ENCODE assay signal across 1 cellular context in genomic region chr14:92575061-92575772, GRCh38.
TF ChIP-seq lines count a peak whose summit lies in the region.

No MANE protein-coding gene starts in this region.

TF ChIP-seq in K562, 482 proteins besides CTCF, POLR2A, EP300 and RAD21 (continued from another document):
- no peak for TF ChIP-seq CLOCK (CRISPR knock-in tag; IDR thresholded peaks at IDR 0.05; ENCODE audit: borderline replicate concordance)
- no peak for TF ChIP-seq E2F6 (IDR thresholded peaks at IDR 0.05; ENCODE audit: borderline replicate concordance in 1 of 2, extremely low read depth in 1 of 2, insufficient read depth in 1 of 2, insufficient read length in 1 of 2, low read depth in 1 of 2, low read length in 1 of 2, poor library complexity in 1 of 2, severe bottlenecking in 1 of 2)
- no peak for TF ChIP-seq CBFA2T2 (conservative IDR thresholded peaks at IDR 0.05)
- TF ChIP-seq MAFF (IDR thresholded peaks at IDR 0.05; ENCODE audit: low read length), result peak; percentile 59; the same call in 1 of the 2 replicates
- no peak for TF ChIP-seq ZNF224 (CRISPR knock-in tag; IDR thresholded peaks at IDR 0.05)
- TF ChIP-seq PYGO2 (tag; IDR thresholded peaks at IDR 0.05), result no peak
- no peak for TF ChIP-seq NONO (IDR thresholded peaks at IDR 0.05; ENCODE audit: low read depth in 2 of 2, low read length in 1 of 2)
- peak; percentile 58 for TF ChIP-seq C11orf30 (IDR thresholded peaks at IDR 0.05; ENCODE audit: low read depth)
- TF ChIP-seq CBX2 (IDR thresholded peaks at IDR 0.05; ENCODE audit: insufficient read depth, low read length, poor library complexity, severe bottlenecking), result no peak
- TF ChIP-seq SP1 (CRISPR knock-in tag; IDR thresholded peaks at IDR 0.05), result peak; percentile 59; the same call in 1 of the 2 replicates
- no peak for TF ChIP-seq ZNF197 (CRISPR knock-in tag; IDR thresholded peaks at IDR 0.05; ENCODE audit: low read depth)
- 0 out of 2 replicates have a peak, but pooled peaks have one; percentile 74 for TF ChIP-seq PTBP1 (IDR thresholded peaks at IDR 0.05; ENCODE audit: low read depth, low read length)
- peak; percentile 77; the same call in 1 of the 2 replicates for TF ChIP-seq POLR2AphosphoS5 (IDR thresholded peaks at IDR 0.05; ENCODE audit: control insufficient read depth, insufficient read depth, low read depth, low read length)
- TF ChIP-seq NFXL1 (CRISPR knock-in tag; IDR thresholded peaks at IDR 0.05), result no peak
- TF ChIP-seq XRCC4 (IDR thresholded peaks at IDR 0.05; ENCODE audit: extremely low read depth, insufficient read depth, insufficient read length), result no peak
- no peak for TF ChIP-seq ZNF324 (CRISPR knock-in tag; IDR thresholded peaks at IDR 0.05)
- 0 out of 2 replicates have a peak, but pooled peaks have one; percentile 25 for TF ChIP-seq RBFOX2 (IDR thresholded peaks at IDR 0.05; ENCODE audit: low read depth, low read length)
- TF ChIP-seq SMARCA4 (IDR thresholded peaks at IDR 0.05), result no peak
- TF ChIP-seq BMI1 (IDR thresholded peaks at IDR 0.05; ENCODE audit: low read length), result peak; percentile 58; the same call in 1 of the 2 replicates
- no peak for TF ChIP-seq ZNF3 (CRISPR knock-in tag; IDR thresholded peaks at IDR 0.05)
- TF ChIP-seq, protein P1, sequence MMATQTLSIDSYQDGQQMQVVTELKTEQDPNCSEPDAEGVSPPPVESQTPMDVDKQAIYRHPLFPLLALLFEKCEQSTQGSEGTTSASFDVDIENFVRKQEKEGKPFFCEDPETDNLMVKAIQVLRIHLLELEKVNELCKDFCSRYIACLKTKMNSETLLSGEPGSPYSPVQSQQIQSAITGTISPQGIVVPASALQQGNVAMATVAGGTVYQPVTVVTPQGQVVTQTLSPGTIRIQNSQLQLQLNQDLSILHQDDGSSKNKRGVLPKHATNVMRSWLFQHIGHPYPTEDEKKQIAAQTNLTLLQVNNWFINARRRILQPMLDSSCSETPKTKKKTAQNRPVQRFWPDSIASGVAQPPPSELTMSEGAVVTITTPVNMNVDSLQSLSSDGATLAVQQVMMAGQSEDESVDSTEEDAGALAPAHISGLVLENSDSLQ (IDR thresholded peaks at IDR 0.05), result peak; percentile 52
- no peak for TF ChIP-seq ELF4 (CRISPR knock-in tag; IDR thresholded peaks at IDR 0.05)
- no peak for TF ChIP-seq ZBTB1 (CRISPR knock-in tag; IDR thresholded peaks at IDR 0.05; ENCODE audit: borderline replicate concordance, low read depth)
- TF ChIP-seq XRCC5 (IDR thresholded peaks at IDR 0.05; ENCODE audit: low read depth, low read length), result no peak
- TF ChIP-seq ZNF512 (tag; IDR thresholded peaks at IDR 0.05), result no peak
- TF ChIP-seq ZNF347 (CRISPR knock-in tag; IDR thresholded peaks at IDR 0.05; ENCODE audit: low read depth), result no peak
- TF ChIP-seq PML (IDR thresholded peaks at IDR 0.05; ENCODE audit: low read length), result peak; percentile 81; the same call in 1 of the 2 replicates
- TF ChIP-seq RFX1 (IDR thresholded peaks at IDR 0.05), result peak; percentile 89
